In genomic region chr5:127762412-127762811, GRCh38 we compare ENCODE assay signal across 34 cellular contexts. TPM values are rescaled to one million over a fixed set of nuclear protein-coding genes. Genes with fewer than 3 reads are reported as not detected.
"Had no signal": no experiment of that assay in that cellular context is flagged by ENCODE, and none has a peak within 500 bp of the region (broad histone marks: within the 10 kb centered on the region; RNA-seq: fewer than 3 reads in every experiment).

No MANE protein-coding gene starts in this region.

- FAIRE-seq: bronchial epithelial cell, colon, small intestine had no signal

- H3K27ac ChIP-seq: left lung, tibial artery, upper lobe of right lung had no signal

- DNase-seq: activated CD4-positive, alpha-beta T cell treated with anti-CD3 and anti-CD28 coated beads for 4 hours; activated CD4-positive, alpha-beta T cell treated with anti-CD3 and anti-CD28 coated beads, Interleukin-2, amount 50 U/mL, for 4 hours; activated naive CD4-positive, alpha-beta T cell; activated T-cell treated with anti-CD3 and anti-CD28 coated beads for 4 hours; activated T-cell treated with anti-CD3 and anti-CD28 coated beads, Interleukin-2, amount 50 U/mL, for 72 hours; anterior cingulate cortex; effector memory CD4-positive, alpha-beta T cell; foreskin fibroblast; heart right ventricle; kidney glomerular epithelial cell; left lung; mesendoderm; natural killer cell; retina; small intestine; stimulated activated CD4-positive, alpha-beta T cell treated with anti-CD3 and anti-CD28 coated beads, Interleukin-4, amount 100 ng/mL, for 4 hours; stimulated activated CD8-positive, alpha-beta memory T cell treated with anti-CD3 and anti-CD28 coated beads, Interleukin-4, amount 100 ng/mL, for 48 hours; stimulated activated naive CD8-positive, alpha-beta T cell treated with anti-CD3 and anti-CD28 coated beads, Interleukin-15, amount 100 ng/mL, for 72 hours; tibial artery; upper lobe of right lung had no signal

- H3K9me3 ChIP-seq: heart right ventricle, left lung, prostate gland, tibial artery, upper lobe of right lung had no signal

- H3K4me1 ChIP-seq: left lung, prostate gland, tibial artery, upper lobe of right lung had no signal

- H3K4me3 ChIP-seq: heart right ventricle, left lung, lung, prostate gland, tibial artery, upper lobe of right lung had no signal

- H3K27me3 ChIP-seq: heart right ventricle, left lung, tibial artery, upper lobe of right lung had no signal

- H3K36me3 ChIP-seq: heart right ventricle, left lung, prostate gland, tibial artery, upper lobe of right lung had no signal

- ATAC-seq: activated naive CD4-positive, alpha-beta T cell treated with anti-CD3 and anti-CD28 coated beads, Interleukin-2, amount 50 U/mL, for 72 hours; activated T-cell treated with anti-CD3 and anti-CD28 coated beads, Interleukin-2, amount 50 U/mL, for 72 hours; left lung; sciatic nerve; stimulated activated memory B cell treated with anti-CD40 and anti-IgM and Interleukin-4, amounts not matched to agents 10 μg/mL and 1 μg/mL and 100 μg/mL, for 72 hours; stimulated activated naive CD8-positive, alpha-beta T cell treated with anti-CD3 and anti-CD28 coated beads, Interleukin-15, amount 100 ng/mL, for 72 hours; upper lobe of right lung had no signal

RNA-seq across cellular contexts. Expression of gene CCDC192, which starts 59.2 kb away (rescaled TPM):
- total RNA-seq: activated naive CD4-positive, alpha-beta T cell treated with anti-CD3 and anti-CD28 coated beads, Interleukin-2, amount 50 U/mL, for 72 hours; bronchial epithelial cell; dermis microvascular lymphatic vessel endothelial cell; fibroblast of lung; glomerular endothelial cell; left lung; mononuclear cell; natural killer cell; osteoblast; prostate gland; T-helper 1 cell treated with Interleukin-12 subunit alpha and Interleukin-12 subunit beta and Interleukin-4 antibody, amounts not matched to agents 30 ng/mL and 1 ng/mL, for 36 hours; upper lobe of right lung had no signal
- polyA plus RNA-seq: esophagus, fibroblast of lung had no signal
